In genomic region chr6:34392497-34393190, GRCh38 we compare ENCODE assay signal across 8 cellular contexts. TPM values are rescaled to one million over a fixed set of nuclear protein-coding genes. Genes with fewer than 3 reads are reported as not detected.
A peak's percentile ranks its signal among the peaks of the same experiment; 100 is the strongest.
DNase-seq lines count a peak whose midpoint lies in the region; ATAC-seq and TF ChIP-seq lines count a peak whose summit lies in the region.

TSS of gene NUDT3 (minus strand) at chr6:34392669. CDS start at chr6:34392362, 307 bp downstream.

- peaks cover 10% of the 10 kb centered on the region; the same call in 1 of the 2 replicates for H3K4me1 ChIP-seq in MM.1S (ENCODE audit: low read length)
- H3K4me1 ChIP-seq in foreskin keratinocyte: no peaks in the 10 kb centered on the region
- peaks cover 7% of the 10 kb centered on the region for H3K4me1 ChIP-seq in neuron (ENCODE audit: insufficient read depth, low read length)
- H3K4me1 ChIP-seq in subcutaneous abdominal adipose tissue (ENCODE audit: control insufficient read depth in 5 of 5, insufficient read depth in 5 of 5, low read length in 5 of 5): peaks cover 0 to 36% (median 34%) of the 10 kb centered on the region in 5 donors

- peak within 1 kb of the TSS; percentile 91 for H2AFZ ChIP-seq in MM.1S (ENCODE audit: low read length)
- H2AFZ ChIP-seq in neuron (ENCODE audit: low read depth, low read length): peak within 1 kb of the TSS; percentile 93

- peak; percentile 75 for TF ChIP-seq CTCF in MM.1S (IDR thresholded peaks at IDR 0.05; ENCODE audit: low read length)
- TF ChIP-seq CTCF in foreskin keratinocyte (conservative IDR thresholded peaks at IDR 0.05): peak; percentile 90

- H3K9me3 ChIP-seq in MM.1S (replicated peaks; ENCODE audit: insufficient read depth, low read length) (no peaks in the 10 kb centered on the region), neuron (ENCODE audit: low read length) (no peaks in the 10 kb centered on the region), subcutaneous abdominal adipose tissue (ENCODE audit: control insufficient read depth in 5 of 5, low read length in 5 of 5) (peaks cover 0 to 3% (median 0%) of the 10 kb centered on the region in 5 donors)

- no peaks in the 10 kb centered on the region for H3K27me3 ChIP-seq in MM.1S (replicated peaks; ENCODE audit: insufficient read depth, low read length)
- no peaks in the 10 kb centered on the region for H3K27me3 ChIP-seq in foreskin keratinocyte
- H3K27me3 ChIP-seq in neuron (ENCODE audit: insufficient read depth, low read length): no peaks in the 10 kb centered on the region
- no peaks in the 10 kb centered on the region for H3K27me3 ChIP-seq in subcutaneous abdominal adipose tissue (ENCODE audit: control insufficient read depth in 5 of 5, insufficient read depth in 4 of 5, low read length in 5 of 5)

- peaks cover 7% of the 10 kb centered on the region; the same call in 1 of the 2 replicates for H4K20me1 ChIP-seq in MM.1S (ENCODE audit: insufficient read depth, low read length)

- H3K4me3 ChIP-seq in MM.1S (ENCODE audit: low read length): peak within 1 kb of the TSS; percentile 95
- peak within 1 kb of the TSS; percentile 62 for H3K4me3 ChIP-seq in neuron (ENCODE audit: low read length)
- H3K4me3 ChIP-seq in subcutaneous abdominal adipose tissue (ENCODE audit: low read depth in 1 of 5, low read length in 5 of 5): peak within 1 kb of the TSS; percentile 72 to 87 (median 80)

- ATAC-seq in foreskin keratinocyte: peak; percentile 88

- H3K36me3 ChIP-seq in MM.1S (replicated peaks; ENCODE audit: insufficient read depth, low read length) (no peaks in the 10 kb centered on the region), neuron (ENCODE audit: insufficient read depth, low read length) (no peaks in the 10 kb centered on the region), subcutaneous abdominal adipose tissue (ENCODE audit: control insufficient read depth in 5 of 5, insufficient read depth in 5 of 5, low read length in 5 of 5) (no peaks in the 10 kb centered on the region)

- peaks cover 51% of the 10 kb centered on the region for H3K79me2 ChIP-seq in MM.1S (ENCODE audit: low read length)

- peak; percentile 94 for DNase-seq in GDM1 (lab: John Stamatoyannopoulos, UW)
- peak; percentile 90 for DNase-seq in HCEC 1CT
- DNase-seq in MM.1S: peak; percentile 91
- DNase-seq in SIG-M5 (lab: John Stamatoyannopoulos, UW): peak; percentile 16
- DNase-seq in activated gamma-delta T cell treated with Interleukin-2 at 50 U/mL for 16 hours: peak; percentile 93
- peak; percentile 63 to 85 for DNase-seq in foreskin keratinocyte

- H3F3A ChIP-seq in MM.1S (ENCODE audit: insufficient read depth, low read length): no peaks in the 10 kb centered on the region

- peak within 1 kb of the TSS; percentile 91 for H3K9ac ChIP-seq in MM.1S (ENCODE audit: low read length)
- peak within 1 kb of the TSS in 4 of 5 donors; percentile 70 to 86 (median 82) for H3K9ac ChIP-seq in subcutaneous abdominal adipose tissue (ENCODE audit: low read length in 5 of 5)

- H3K27ac ChIP-seq in MM.1S (ENCODE audit: low read length): peak within 1 kb of the TSS; percentile 67; the same call in 1 of the 2 replicates
- peak within 1 kb of the TSS; percentile 62 for H3K27ac ChIP-seq in foreskin keratinocyte
- H3K27ac ChIP-seq in subcutaneous abdominal adipose tissue (ENCODE audit: low read depth, low read length): peak within 1 kb of the TSS; percentile 91

- no peaks in the 10 kb centered on the region for H3K9me2 ChIP-seq in MM.1S (replicated peaks; ENCODE audit: insufficient read depth, low read length)

- H3K4me2 ChIP-seq in MM.1S (ENCODE audit: low read depth, low read length): peak within 1 kb of the TSS; percentile 90

RNA-seq across cellular contexts. Expression of gene NUDT3, which starts in this region (rescaled TPM):
- 24.8 and 26.7 TPM in 2 replicates for total RNA-seq in foreskin keratinocyte
- 7.1 and 8.1 TPM in 2 replicates for polyA plus RNA-seq in foreskin keratinocyte

Comparison
In these comparisons a context has a peak if more than half of its experiments do, and no peak if none do; other contexts are left out.
1. Peak in every context shown above with its lines: DNase-seq, ATAC-seq, H3K4me3 ChIP-seq and H3K27ac ChIP-seq.
2. DNase-seq: peak in every context shown above with its lines; median percentile 94 in GDM1; 93 in activated gamma-delta T cell treated with Interleukin-2 at 50 U/mL for 16 hours; 91 in MM.1S; 90 in HCEC 1CT; 74 in foreskin keratinocyte; 16 in SIG-M5.